Comparison of ENCODE assay signal across 8 cellular contexts in the genomic region with DNA sequence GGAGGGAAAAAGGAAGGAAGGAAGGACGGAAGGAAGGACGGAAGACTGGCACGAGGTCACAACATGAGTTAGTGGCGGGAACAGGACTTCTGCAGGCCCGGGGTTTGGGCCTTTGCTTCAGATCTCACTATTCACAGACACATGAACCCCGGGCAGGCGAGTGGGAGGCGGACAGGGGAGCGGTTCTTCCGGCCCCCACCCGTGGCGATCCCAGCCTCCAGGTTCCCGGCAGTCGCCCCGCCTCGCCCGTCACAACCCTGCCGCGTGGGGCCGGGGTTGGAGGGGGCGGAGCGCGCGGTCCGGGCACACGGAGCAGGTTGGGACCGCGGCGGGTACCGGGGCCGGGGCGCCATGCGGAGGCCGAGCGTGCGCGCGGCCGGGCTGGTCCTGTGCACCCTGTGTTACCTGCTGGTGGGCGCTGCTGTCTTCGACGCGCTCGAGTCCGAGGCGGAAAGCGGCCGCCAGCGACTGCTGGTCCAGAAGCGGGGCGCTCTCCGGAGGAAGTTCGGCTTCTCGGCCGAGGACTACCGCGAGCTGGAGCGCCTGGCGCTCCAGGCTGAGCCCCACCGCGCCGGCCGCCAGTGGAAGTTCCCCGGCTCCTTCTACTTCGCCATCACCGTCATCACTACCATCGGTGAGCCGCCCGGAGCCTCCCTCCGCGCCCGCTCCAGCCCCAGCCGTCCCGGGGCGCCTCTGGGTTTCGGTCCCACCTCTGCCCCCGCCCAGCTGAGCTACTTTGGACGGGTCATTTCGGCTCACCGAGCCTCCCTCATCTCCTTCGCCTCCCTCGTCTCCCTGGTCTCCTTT. TPM values are rescaled to one million over a fixed set of nuclear protein-coding genes. Genes with fewer than 3 reads are reported as not detected.
A peak's percentile ranks its signal among the peaks of the same experiment; 100 is the strongest.
DNase-seq lines count a peak whose midpoint lies in the region; ATAC-seq and TF ChIP-seq lines count a peak whose summit lies in the region.

Gene KCNK15, plus strand, starts transcription at position 306 of the 807 bp plus-strand sequence. Its CDS starts 46 bp downstream, at position 352.

- H3K23me2 ChIP-seq in H9 (ENCODE audit: insufficient read length, low read depth, low read length, poor library complexity, severe bottlenecking), result peaks cover 8% of the 10 kb centered on the region

- peak within 1 kb of the TSS; percentile 58 for H3K14ac ChIP-seq in H9 (ENCODE audit: insufficient read depth, low read length)

- no peak within 1 kb of the TSS for H2BK5ac ChIP-seq in H9 (ENCODE audit: insufficient read length, low read length)

- H3K27me3 Mint-ChIP-seq in H9 (ENCODE audit: low read depth), result peaks cover 78% of the 10 kb centered on the region

- no peaks in the 10 kb centered on the region for H4K20me1 ChIP-seq in H9 (ENCODE audit: control insufficient read depth, insufficient read depth, insufficient read length)

- H3K36me3 ChIP-seq in muscle layer of colon (ENCODE audit: insufficient read depth, low read length) (no peaks in the 10 kb centered on the region), subcutaneous abdominal adipose tissue (ENCODE audit: control insufficient read depth in 5 of 5, insufficient read depth in 5 of 5, low read length in 5 of 5) (no peaks in the 10 kb centered on the region)

- H4K8ac ChIP-seq in H9 (replicated peaks; ENCODE audit: insufficient read length, low read depth, low read length), result no peak within 1 kb of the TSS

- no peak within 1 kb of the TSS for H2AK5ac ChIP-seq in H9 (ENCODE audit: insufficient read length, low read length)

- H3K9me3 ChIP-seq in H9 (ENCODE audit: control insufficient read depth, low read depth, low read length), result no peaks in the 10 kb centered on the region
- no peaks in the 10 kb centered on the region for H3K9me3 ChIP-seq in muscle layer of colon (ENCODE audit: low read length)
- H3K9me3 ChIP-seq in subcutaneous abdominal adipose tissue (ENCODE audit: control insufficient read depth in 5 of 5, low read length in 5 of 5), result no peaks in the 10 kb centered on the region

- H3K9ac ChIP-seq in H9 (ENCODE audit: extremely low read depth, insufficient read length, low read length) (peak within 1 kb of the TSS; percentile 27), muscle layer of colon (ENCODE audit: low read length) (no peak within 1 kb of the TSS), subcutaneous abdominal adipose tissue (ENCODE audit: low read length in 5 of 5) (peak within 1 kb of the TSS; percentile 3 to 76 (median 59))

- peak within 1 kb of the TSS; percentile 41 to 51 for H3K4me3 ChIP-seq in muscle layer of colon (ENCODE audit: low read depth in 1 of 2, low read length in 2 of 2)
- peak within 1 kb of the TSS; percentile 56 to 68 (median 65) for H3K4me3 ChIP-seq in subcutaneous abdominal adipose tissue (ENCODE audit: low read depth in 1 of 5, low read length in 5 of 5)

- H2AFZ ChIP-seq in H9 (ENCODE audit: low read length), result no peak within 1 kb of the TSS

- no peaks in the 10 kb centered on the region for H3K79me1 ChIP-seq in H9 (ENCODE audit: insufficient read depth, low read depth, low read length, poor library complexity, severe bottlenecking)

- H3K4me3 Mint-ChIP-seq in H9, result peak within 1 kb of the TSS; percentile 62 to 77

- H2BK120ac ChIP-seq in H9 (ENCODE audit: low read depth, low read length, poor library complexity, severe bottlenecking), result no peak within 1 kb of the TSS

- H3K4me1 ChIP-seq in H9 (ENCODE audit: insufficient read depth, low read length), result no peaks in the 10 kb centered on the region
- H3K4me1 ChIP-seq in muscle layer of colon (ENCODE audit: insufficient read depth, low read length), result peaks cover 4% of the 10 kb centered on the region
- peaks cover 3 to 50% (median 45%) of the 10 kb centered on the region in 5 donors for H3K4me1 ChIP-seq in subcutaneous abdominal adipose tissue (ENCODE audit: control insufficient read depth in 5 of 5, insufficient read depth in 5 of 5, low read length in 5 of 5)

- H3K9me3 Mint-ChIP-seq in H9, result no peaks in the 10 kb centered on the region; a peak in 1 of 5 replicates

- H3K79me2 ChIP-seq in H9 (ENCODE audit: insufficient read depth, low read length), result no peaks in the 10 kb centered on the region

- peak within 1 kb of the TSS; percentile 92 for H3K4me2 ChIP-seq in H9 (ENCODE audit: insufficient read depth, insufficient read length, low read length)

- H2BK12ac ChIP-seq in H9 (ENCODE audit: insufficient read length, low read depth, low read length), result no peak within 1 kb of the TSS

- DNase-seq in H9 (no peak), NCI-H82 (lab: John Stamatoyannopoulos, UW) (no peak)
- peak; percentile 60 for DNase-seq in activated CD4-positive, alpha-beta T cell treated with anti-CD3 and anti-CD28 coated beads for 48 hours
- DNase-seq in effector CD4-positive, alpha-beta T cell, result peak; percentile 10

- no peak within 1 kb of the TSS for H4K91ac ChIP-seq in H9 (ENCODE audit: insufficient read length, low read depth, low read length)

- no peak within 1 kb of the TSS for H3K23ac ChIP-seq in H9 (ENCODE audit: insufficient read length, low read depth, low read length)

- peak within 1 kb of the TSS; percentile 38 for H3K18ac ChIP-seq in H9 (ENCODE audit: insufficient read length, low read depth, low read length)

- no peak for ATAC-seq in GM18520 (IDR thresholded peaks at IDR 0.05; ENCODE audit: unreplicated experiment)
- ATAC-seq in GM18861 (IDR thresholded peaks at IDR 0.05; ENCODE audit: unreplicated experiment), result no peak

- H3K56ac ChIP-seq in H9 (ENCODE audit: insufficient read length, low read depth, low read length), result no peak within 1 kb of the TSS

- H3T11ph ChIP-seq in H9 (ENCODE audit: low read length), result no peak within 1 kb of the TSS

- H2BK20ac ChIP-seq in H9 (ENCODE audit: low read depth, low read length, poor library complexity, severe bottlenecking), result no peak within 1 kb of the TSS

- peaks cover 12 to 33% of the 10 kb centered on the region in 2 experiments for H3K4me1 Mint-ChIP-seq in H9

- no peak for TF ChIP-seq CTCF in H9 (conservative IDR thresholded peaks at IDR 0.05)

- H2BK15ac ChIP-seq in H9 (ENCODE audit: low read depth, low read length), result no peak within 1 kb of the TSS

- no peak within 1 kb of the TSS for H4K5ac ChIP-seq in H9 (ENCODE audit: insufficient read length, low read depth, low read length)

- H3K27ac Mint-ChIP-seq in H9, result no peak within 1 kb of the TSS; a peak in 1 of 7 replicates

- H3K27ac ChIP-seq in H9 (ENCODE audit: insufficient read length, low read depth, low read length) (no peak within 1 kb of the TSS), muscle layer of colon (ENCODE audit: low read depth, low read length) (no peak within 1 kb of the TSS), subcutaneous abdominal adipose tissue (ENCODE audit: low read depth, low read length) (no peak within 1 kb of the TSS)

- no CpG with 5 or more reads among the region's 82 CpGs for whole genome bisulfite sequencing in H9 (ENCODE audit: extremely low coverage, insufficient read length, low lambda C conversion rate)

- H3K4ac ChIP-seq in H9 (ENCODE audit: low read depth, low read length), result no peak within 1 kb of the TSS

- no peaks in the 10 kb centered on the region for H3K36me3 Mint-ChIP-seq in H9 (ENCODE audit: insufficient read depth in 1 of 3, low read depth in 3 of 3)

- peaks cover 7% of the 10 kb centered on the region; the same call in 1 of the 2 replicates for H3K27me3 ChIP-seq in H9 (ENCODE audit: insufficient read depth, low read length)
- peaks cover 15 to 37% of the 10 kb centered on the region in 2 donors for H3K27me3 ChIP-seq in muscle layer of colon (ENCODE audit: control insufficient read depth in 1 of 2, insufficient read depth in 2 of 2, low read length in 2 of 2)
- peaks cover 0 to 23% (median 9%) of the 10 kb centered on the region in 5 donors for H3K27me3 ChIP-seq in subcutaneous abdominal adipose tissue (ENCODE audit: control insufficient read depth in 5 of 5, insufficient read depth in 4 of 5, low read length in 5 of 5)

RNA-seq across cellular contexts. Expression of gene KCNK15, which starts in this region (rescaled TPM):
- total RNA-seq in H9 (2021), result 0.33 and 0.39 TPM in 2 replicates

Comparison
In these comparisons a context has a peak if more than half of its experiments do, and no peak if none do; other contexts are left out.
1. DNase-seq: peak in activated CD4-positive, alpha-beta T cell treated with anti-CD3 and anti-CD28 coated beads for 48 hours (single experiment) and effector CD4-positive, alpha-beta T cell (single experiment); none in H9 (single experiment) and NCI-H82 (single experiment).